In the genomic region with DNA sequence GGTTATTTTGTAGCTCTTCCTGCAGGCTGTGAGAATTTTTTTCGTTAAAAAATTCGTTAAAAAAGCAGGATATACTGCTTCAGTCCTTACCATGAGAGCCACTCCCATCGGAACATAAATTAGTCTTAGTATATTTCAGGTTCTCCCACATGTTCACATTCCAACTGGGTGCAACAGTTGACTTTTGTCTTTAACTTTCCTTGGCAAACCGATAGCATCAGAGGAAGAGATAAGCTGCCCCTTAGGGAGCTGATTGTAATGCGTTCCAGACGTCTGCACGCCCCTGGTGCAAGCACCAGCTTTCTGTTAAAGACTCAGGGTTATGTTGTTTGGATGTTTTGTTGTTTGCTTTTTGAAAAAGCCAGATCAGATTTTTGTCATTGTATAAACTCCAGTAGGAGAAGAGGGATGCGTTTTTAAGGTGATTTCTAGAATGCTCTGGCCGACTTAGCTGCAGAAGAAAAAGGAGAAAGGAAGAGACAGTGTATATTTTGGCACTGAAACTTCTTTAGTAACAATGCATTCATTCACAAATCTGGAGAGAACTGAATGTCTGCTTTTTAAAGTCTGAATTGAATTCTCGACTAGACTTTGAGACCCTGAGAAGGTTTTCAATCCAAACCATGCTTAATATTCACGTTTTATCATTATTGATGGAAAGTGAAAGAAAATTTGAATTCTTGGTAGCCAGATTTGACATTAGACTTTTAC, we compare ENCODE assay signal across 10 cellular contexts.
DNase-seq lines count a peak whose midpoint lies in the region; ATAC-seq, FAIRE-seq and TF ChIP-seq lines count a peak whose summit lies in the region.
"Had no signal": no experiment of that assay in that cellular context is flagged by ENCODE, and none has a peak within 500 bp of the region (broad histone marks: within the 10 kb centered on the region; RNA-seq: fewer than 3 reads in every experiment).

No MANE protein-coding gene starts in this region.

- DNase-seq in GM19239 (ENCODE audit: insufficient read length, low spot score) (no peak), WTC11 (ENCODE audit: low spot score) (no peak), heart left ventricle (no peak), sigmoid colon (no peak), WERI-Rb-1 (no peak), AG08395 (ENCODE audit: low spot score) (no peak), GM20000 (ENCODE audit: low spot score) (no peak), KBM-7 (no peak)
- DNase-seq: activated T-cell treated with anti-CD3 and anti-CD28 coated beads, Interleukin-2, amount 50 U/mL, for 48 hours; right lobe of liver had no signal

- CTCF ChIA-PET in WTC11 (lab: Charles Lee): interaction anchor here (1.0 to 3.1 kb wide), 7 partner anchors 15 to 264 kb away, joined by 3 to 14 read pairs (median 7); no protein-coding TSS in a partner anchor

- no peaks in the 10 kb centered on the region for H3K27me3 ChIP-seq in heart left ventricle
- H3K27me3 ChIP-seq in sigmoid colon: no peaks in the 10 kb centered on the region
- no peaks in the 10 kb centered on the region for H3K27me3 ChIP-seq in WERI-Rb-1 (ENCODE audit: insufficient read depth, low read depth, severe bottlenecking)
- H3K27me3 ChIP-seq: right lobe of liver had no signal

- H3K27ac ChIP-seq in heart left ventricle: peak overlapping the region; percentile 5 to 97 (median 66)
- H3K27ac ChIP-seq in sigmoid colon: peak overlapping the region; percentile 94 to 99 (median 98)
- H3K27ac ChIP-seq in WERI-Rb-1: no peak overlapping the region

- in situ Hi-C loops in KBM-7 (cut with MboI; ENCODE audit: low pct_unique_long_range_greater_than_20kb, low sequenced_read_pairs): no loop called here

- ATAC-seq in WTC11: peak; percentile 40
- ATAC-seq in heart left ventricle: peak in 3 of 4 donors; percentile 27 to 59 (median 44)

- H3K4me1 ChIP-seq in heart left ventricle (peaks cover 0 to 98% (median 56%) of the 10 kb centered on the region in 12 donors), sigmoid colon (peaks cover 3 to 99% (median 96%) of the 10 kb centered on the region in 4 donors)

- no peaks in the 10 kb centered on the region for H3K36me3 Mint-ChIP-seq in WTC11

- no peak for TF ChIP-seq CTCF in WTC11 (IDR thresholded peaks at IDR 0.05)
- TF ChIP-seq CTCF in heart left ventricle (IDR thresholded peaks at IDR 0.05): no peak
- TF ChIP-seq CTCF in sigmoid colon (IDR thresholded peaks at IDR 0.05): no peak
- no peak for TF ChIP-seq CTCF in WERI-Rb-1 (IDR thresholded peaks at IDR 0.05; ENCODE audit: low read depth, low read length)
- no peak for TF ChIP-seq CTCF in GM20000 (IDR thresholded peaks at IDR 0.05; ENCODE audit: extremely low read depth, missing control alignments)

- TF ChIP-seq POLR2A in heart left ventricle (IDR thresholded peaks at IDR 0.05) (no peak), sigmoid colon (IDR thresholded peaks at IDR 0.05) (no peak)

- H3K4me3 Mint-ChIP-seq in WTC11: peak overlapping the region; percentile 22

- peak; percentile 64 for FAIRE-seq in GM19239 (lab: Jason Lieb, UNC)

- no peaks in the 10 kb centered on the region; the same call in 1 of the 2 replicates for H3K27me3 Mint-ChIP-seq in WTC11 (ENCODE audit: low read depth)

- POLR2A ChIA-PET in WTC11 (lab: Charles Lee): interaction anchor here (2.2 kb wide), 1 partner anchor 17 kb away, joined by 9 read pairs; no protein-coding TSS in a partner anchor

- peak overlapping the region; percentile 46 for H3K27ac Mint-ChIP-seq in WTC11

- intact Hi-C loops in heart left ventricle (cut with DNase I): loop anchor here in 1 of 10 donors (5.0 kb wide), 1 partner anchor 63 kb away; no protein-coding TSS in a partner anchor
- intact Hi-C loops in sigmoid colon (cut with DNase I): no loop called here

- H3K4me3 ChIP-seq in heart left ventricle (peak overlapping the region in 6 of 12 donors; percentile 3 to 26 (median 14)), sigmoid colon (peak overlapping the region in 2 of 4 donors; percentile 26 to 30), WERI-Rb-1 (ENCODE audit: low read depth, low read length) (no peak overlapping the region)

- no peaks in the 10 kb centered on the region for H3K9me3 Mint-ChIP-seq in WTC11

- peaks cover 67% of the 10 kb centered on the region for H3K4me1 Mint-ChIP-seq in WTC11

- TF ChIP-seq EP300 in sigmoid colon (IDR thresholded peaks at IDR 0.05): no peak

- H3K9me3 ChIP-seq in heart left ventricle: no peaks in the 10 kb centered on the region
- no peaks in the 10 kb centered on the region for H3K9me3 ChIP-seq in sigmoid colon
- no peaks in the 10 kb centered on the region for H3K9me3 ChIP-seq in WERI-Rb-1 (ENCODE audit: severe bottlenecking)
- H3K9me3 ChIP-seq: right lobe of liver had no signal

- WGBS in heart left ventricle, 4 donors: 12 to 15% (median 13%) methylated on average over 11 of the region's 11 CpGs
- WGBS in sigmoid colon, 2 donors: 39 to 40% methylated on average over 11 of the region's 11 CpGs

- H3K36me3 ChIP-seq in heart left ventricle (peaks cover 0 to 6% (median 0%) of the 10 kb centered on the region in 9 donors), sigmoid colon (peaks cover 0 to 24% (median 0%) of the 10 kb centered on the region in 4 donors), WERI-Rb-1 (no peaks in the 10 kb centered on the region)
- H3K36me3 ChIP-seq: right lobe of liver had no signal

TF ChIP-seq in WTC11, 78 proteins besides CTCF, POLR2A, EP300 and RAD21:
- TF ChIP-seq CREB1 (CRISPR knock-in tag; IDR thresholded peaks at IDR 0.05) (no peak), RELA (CRISPR knock-in tag; IDR thresholded peaks at IDR 0.05; ENCODE audit: borderline replicate concordance) (no peak), PRRX2 (CRISPR knock-in tag; IDR thresholded peaks at IDR 0.05) (no peak), ETV6 (CRISPR knock-in tag; IDR thresholded peaks at IDR 0.05) (no peak), CREM (CRISPR knock-in tag; IDR thresholded peaks at IDR 0.05) (no peak), MYBL2 (CRISPR knock-in tag; IDR thresholded peaks at IDR 0.05) (no peak), EMX1 (CRISPR knock-in tag; IDR thresholded peaks at IDR 0.05) (no peak), NFE2L1 (CRISPR knock-in tag; IDR thresholded peaks at IDR 0.05) (no peak), NFATC4 (CRISPR knock-in tag; IDR thresholded peaks at IDR 0.05) (no peak)
